Comparison of ENCODE assay signal across 25 cellular contexts in genomic region chr7:135475521-135475920, GRCh38. TPM values are rescaled to one million over a fixed set of nuclear protein-coding genes. Genes with fewer than 3 reads are reported as not detected.
A peak's percentile ranks its signal among the peaks of the same experiment; 100 is the strongest.
DNase-seq lines count a peak whose midpoint lies in the region; ATAC-seq and TF ChIP-seq lines count a peak whose summit lies in the region.
"Had no signal": no experiment of that assay in that cellular context is flagged by ENCODE, and none has a peak within 500 bp of the region (broad histone marks: within the 10 kb centered on the region; RNA-seq: fewer than 3 reads in every experiment).

No MANE protein-coding gene starts in this region.

- no peak overlapping the region for H3K4me3 ChIP-seq in HEK293 (ENCODE audit: low read depth, low read length)
- no peak overlapping the region for H3K4me3 ChIP-seq in Peyer's patch
- H3K4me3 ChIP-seq: BLaER1, GM12878 had no signal

- no peaks in the 10 kb centered on the region for H3K27me3 ChIP-seq in Peyer's patch
- H3K27me3 ChIP-seq: BE2C, BLaER1 had no signal

- POLR2A ChIA-PET in HEK293 (lab: Yijun Ruan, JAX) (no interaction called here), WTC11 (lab: Charles Lee) (no interaction called here)

- H3K4me1 ChIP-seq in HEK293 (ENCODE audit: control insufficient read depth, insufficient read depth, low read length) (no peaks in the 10 kb centered on the region), Peyer's patch (no peaks in the 10 kb centered on the region)
- H3K4me1 ChIP-seq: BE2C, BLaER1 had no signal

- H3K4me1 Mint-ChIP-seq in T-helper 17 cell (peaks cover 12% of the 10 kb centered on the region), WTC11 (no peaks in the 10 kb centered on the region), nephron progenitor cell (no peaks in the 10 kb centered on the region)
- H3K4me1 Mint-ChIP-seq: CD14-positive monocyte had no signal

- CTCF ChIA-PET in HEK293 (lab: Yijun Ruan, JAX), result interaction anchor here (0.7 to 1.1 kb wide), 2 partner anchors 38 to 201 kb away, joined by 3 read pairs; no protein-coding TSS in a partner anchor
- CTCF ChIA-PET in WTC11 (lab: Charles Lee), result interaction anchor here (0.6 kb wide), 1 partner anchor 195 kb away, joined by 3 read pairs; no protein-coding TSS in a partner anchor

- H3K36me3 ChIP-seq in HEK293 (ENCODE audit: control insufficient read depth in 2 of 2, insufficient read depth in 1 of 2, low read length in 2 of 2) (no peaks in the 10 kb centered on the region; a peak in 1 of 3 replicates), Peyer's patch (no peaks in the 10 kb centered on the region)
- H3K36me3 ChIP-seq: BE2C had no signal

- H3K27me3 Mint-ChIP-seq in T-helper 17 cell, result no peaks in the 10 kb centered on the region
- H3K27me3 Mint-ChIP-seq in WTC11 (ENCODE audit: low read depth), result no peaks in the 10 kb centered on the region
- peaks cover 3% of the 10 kb centered on the region for H3K27me3 Mint-ChIP-seq in nephron progenitor cell (ENCODE audit: low read depth, poor library complexity)
- H3K27me3 Mint-ChIP-seq: CD4-positive, alpha-beta memory T cell; CD4-positive, CD25-positive, alpha-beta regulatory T cell; CD8-positive, alpha-beta memory T cell had no signal

- TF ChIP-seq CTCF in HEK293 (tag by site-specific recombination; IDR thresholded peaks at IDR 0.05), result no peak
- no peak for TF ChIP-seq CTCF in WTC11 (IDR thresholded peaks at IDR 0.05)
- TF ChIP-seq CTCF in nephron progenitor cell (IDR thresholded peaks at IDR 0.05), result no peak
- TF ChIP-seq CTCF in Peyer's patch (IDR thresholded peaks at IDR 0.05), result no peak

- peak overlapping the region; percentile 16 for H3K27ac Mint-ChIP-seq in T-helper 17 cell
- H3K27ac Mint-ChIP-seq in WTC11, result no peak overlapping the region
- H3K27ac Mint-ChIP-seq in nephron progenitor cell, result peak overlapping the region; percentile 43
- H3K27ac Mint-ChIP-seq: CD4-positive, CD25-positive, alpha-beta regulatory T cell had no signal

- ATAC-seq in T-helper 17 cell (no peak), WTC11 (no peak)
- ATAC-seq: GM12878 had no signal

- DNase-seq in T-helper 17 cell (no peak), WTC11 (ENCODE audit: low spot score) (no peak), nephron progenitor cell (no peak), HUDEP-2 (lab: John Stamatoyannopoulos, UW; ENCODE audit: unreplicated experiment in 76 of 76) (no peak), Peyer's patch (no peak), hepatic stellate cell (ENCODE audit: low spot score) (no peak)
- DNase-seq: 8988T; ACHN; BE2C; C1 segment of cervical spinal cord; CD4-positive, alpha-beta memory T cell; CD4-positive, CD25-positive, alpha-beta regulatory T cell; CD8-positive, alpha-beta memory T cell; COR-L47; DMS 273 treated with DMSO at 0.1 percent for 48 hours; DMS153; DMS53; DMS79; DND-41; EL; GDM1 had no signal

- no peak for TF ChIP-seq POLR2A in Peyer's patch (IDR thresholded peaks at IDR 0.05)

- H3K4me3 Mint-ChIP-seq in T-helper 17 cell (no peak overlapping the region), WTC11 (no peak overlapping the region), nephron progenitor cell (no peak overlapping the region)
- H3K4me3 Mint-ChIP-seq: CD14-positive monocyte; CD4-positive, CD25-positive, alpha-beta regulatory T cell; CD8-positive, alpha-beta memory T cell had no signal

- H3K36me3 Mint-ChIP-seq in T-helper 17 cell (ENCODE audit: low read depth) (peaks cover 3% of the 10 kb centered on the region), WTC11 (no peaks in the 10 kb centered on the region), nephron progenitor cell (ENCODE audit: low read depth) (peaks cover 18% of the 10 kb centered on the region)

- H3K9me3 Mint-ChIP-seq in WTC11, result no peaks in the 10 kb centered on the region
- no peaks in the 10 kb centered on the region for H3K9me3 Mint-ChIP-seq in nephron progenitor cell
- H3K9me3 Mint-ChIP-seq: CD14-positive monocyte; CD4-positive, alpha-beta memory T cell; CD8-positive, alpha-beta memory T cell had no signal

- H3K27ac ChIP-seq in HEK293 (ENCODE audit: extremely low read depth, low read depth, low read length) (no peak overlapping the region), Peyer's patch (no peak overlapping the region)
- H3K27ac ChIP-seq: BLaER1 had no signal

- H3K9me3 ChIP-seq in HEK293 (ENCODE audit: control insufficient read depth, insufficient read depth, low read depth, low read length), result no peaks in the 10 kb centered on the region
- H3K9me3 ChIP-seq in T-helper 17 cell (ENCODE audit: control insufficient read depth, low read length, poor library complexity, severe bottlenecking), result no peaks in the 10 kb centered on the region
- H3K9me3 ChIP-seq in Peyer's patch, result no peaks in the 10 kb centered on the region
- H3K9me3 ChIP-seq: BE2C, BLaER1 had no signal

TF ChIP-seq in HEK293, 187 proteins besides CTCF, POLR2A, EP300 and RAD21 (continues in another document):
- peak; percentile 33 for TF ChIP-seq ZSCAN4 (tag by site-specific recombination; IDR thresholded peaks at IDR 0.05)
- TF ChIP-seq, protein P1, sequence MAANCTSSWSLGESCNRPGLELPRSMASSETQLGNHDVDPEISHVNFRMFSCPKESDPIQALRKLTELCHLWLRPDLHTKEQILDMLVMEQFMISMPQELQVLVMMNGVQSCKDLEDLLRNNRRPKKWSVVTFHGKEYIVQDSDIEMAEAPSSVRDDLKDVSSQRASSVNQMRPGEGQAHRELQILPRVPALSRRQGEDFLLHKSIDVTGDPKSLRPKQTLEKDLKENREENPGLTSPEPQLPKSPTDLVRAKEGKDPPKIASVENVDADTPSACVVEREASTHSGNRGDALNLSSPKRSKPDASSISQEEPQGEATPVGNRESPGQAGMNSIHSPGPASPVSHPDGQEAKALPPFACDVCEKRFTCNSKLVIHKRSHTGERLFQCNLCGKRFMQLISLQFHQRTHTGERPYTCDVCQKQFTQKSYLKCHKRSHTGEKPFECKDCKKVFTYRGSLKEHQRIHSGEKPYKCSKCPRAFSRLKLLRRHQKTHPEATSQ (tag by site-specific recombination; IDR thresholded peaks at IDR 0.05), result no peak
- TF ChIP-seq ZNF837 (tag by site-specific recombination; IDR thresholded peaks at IDR 0.05), result no peak
- TF ChIP-seq ZNF221 (tag by site-specific recombination; IDR thresholded peaks at IDR 0.05; ENCODE audit: borderline replicate concordance), result no peak

TF ChIP-seq in WTC11, 78 proteins besides CTCF, POLR2A, EP300 and RAD21:
- TF ChIP-seq ZNF121 (CRISPR knock-in tag; IDR thresholded peaks at IDR 0.05) (peak; percentile 91), ATF1 (CRISPR knock-in tag; IDR thresholded peaks at IDR 0.05) (no peak)

RNA-seq across cellular contexts. Expression of gene CNOT4, which starts 34.4 kb away (rescaled TPM):
- 10 to 100 TPM; 34.0 to 34.5 TPM for total RNA-seq in T-helper 17 cell
- total RNA-seq in WTC11 (2021), result 14.6 to 19.7 TPM (median 19.2 TPM) in 3 replicates
- total RNA-seq in Peyer's patch, result 10 to 100 TPM; 20.2 to 35.5 (median 24.1) TPM

Comparison
In these comparisons a context has a peak if more than half of its experiments do, and no peak if none do; other contexts are left out.
1. Of the 8 proteins assayed by ChIP-seq in both HEK293 and WTC11: peak only in HEK293: none; only in WTC11: none; in both: ZNF121; in neither: 7.